16 cellular contexts compared by ENCODE assay signal in the genomic region with DNA sequence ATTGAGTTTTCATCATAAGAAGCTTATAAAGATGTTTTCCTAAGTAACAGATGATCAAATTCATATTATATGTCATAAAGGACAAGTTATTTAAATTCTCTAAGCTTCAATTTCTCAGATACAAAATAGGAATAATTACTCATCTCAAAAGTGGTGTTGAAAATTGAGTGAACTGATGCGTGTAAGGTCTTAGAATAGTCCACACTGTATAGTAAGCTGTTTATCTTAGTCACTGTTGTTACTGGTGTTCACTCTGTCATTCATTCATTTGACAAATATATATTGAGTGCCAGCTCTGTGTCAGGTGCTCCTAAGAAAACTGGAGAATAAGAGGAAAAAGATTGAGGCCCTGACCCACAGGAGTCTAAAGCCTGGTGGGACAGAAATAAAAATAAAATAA.
"Had no signal": no experiment of that assay in that cellular context is flagged by ENCODE, and none has a peak within 500 bp of the region (broad histone marks: within the 10 kb centered on the region; RNA-seq: fewer than 3 reads in every experiment).

No MANE protein-coding gene starts in this region.

- ATAC-seq: activated T-cell treated with anti-CD3 and anti-CD28 coated beads, Interleukin-2, amount 50 U/mL, for 72 hours; foreskin keratinocyte; upper lobe of right lung had no signal

- H3K27ac ChIP-seq: colonic mucosa, epithelial cell of prostate, foreskin keratinocyte, upper lobe of right lung, WERI-Rb-1 had no signal

- H3K9me3 ChIP-seq: colonic mucosa, upper lobe of right lung had no signal

- H3K4me1 ChIP-seq: colonic mucosa, foreskin keratinocyte, upper lobe of right lung had no signal

- H3K36me3 ChIP-seq: colonic mucosa, upper lobe of right lung, WERI-Rb-1 had no signal

- DNase-seq: activated CD4-positive, alpha-beta T cell treated with anti-CD3 and anti-CD28 coated beads for 1 hour; activated effector memory CD4-positive, alpha-beta T cell treated with anti-CD3 and anti-CD28 coated beads, Interleukin-2, amount 50 U/mL, for 16 hours; activated naive CD4-positive, alpha-beta T cell treated with anti-CD3 and anti-CD28 coated beads, Interleukin-2, amount 50 U/mL, for 16 hours; activated T-cell treated with anti-CD3 and anti-CD28 coated beads, Interleukin-2, amount 50 U/mL, for 72 hours; aorta; colonic mucosa; endodermal cell; foreskin keratinocyte; immature natural killer cell; stimulated activated CD4-positive, alpha-beta T cell treated with anti-CD3 and anti-CD28 coated beads, Interleukin-12 subunit alpha, Interleukin-12 subunit beta, amount 100 ng/mL, for 4 hours; stimulated activated CD4-positive, alpha-beta T cell treated with anti-CD3 and anti-CD28 coated beads, Interleukin-1b, Interleukin-23, amount 100 ng/mL, for 48 hours; stimulated activated CD8-positive, alpha-beta memory T cell treated with anti-CD3 and anti-CD28 coated beads, Interleukin-4, amount 100 ng/mL, for 48 hours; stimulated activated naive CD4-positive, alpha-beta T cell; upper lobe of right lung; WERI-Rb-1 had no signal

- H3K4me3 ChIP-seq: colonic mucosa, upper lobe of right lung had no signal

- H3K27me3 ChIP-seq: colonic mucosa, foreskin keratinocyte, upper lobe of right lung had no signal
